In genomic region chr11:58276151-58276550, GRCh38 we compare ENCODE assay signal across 1 cellular context.
TF ChIP-seq lines count a peak whose summit lies in the region.

No MANE protein-coding gene starts in this region.

TF ChIP-seq in IMR-90, 13 proteins besides CTCF, POLR2A, EP300 and RAD21:
- no peak for TF ChIP-seq NFE2L2 (IDR thresholded peaks at IDR 0.05; ENCODE audit: low read depth, low read length)
- TF ChIP-seq RCOR1 (IDR thresholded peaks at IDR 0.05; ENCODE audit: insufficient replicate concordance, low read length), result no peak
- TF ChIP-seq SMC3 (IDR thresholded peaks at IDR 0.05; ENCODE audit: low read depth, low read length), result no peak
- TF ChIP-seq MAFK (IDR thresholded peaks at IDR 0.05; ENCODE audit: low read depth, low read length), result no peak
- TF ChIP-seq USF2 (IDR thresholded peaks at IDR 0.05; ENCODE audit: low read depth, low read length), result no peak
- no peak for TF ChIP-seq MAZ (IDR thresholded peaks at IDR 0.05; ENCODE audit: borderline replicate concordance, low read depth, low read length)
- TF ChIP-seq CEBPB (IDR thresholded peaks at IDR 0.05; ENCODE audit: low read depth, low read length), result no peak
- TF ChIP-seq CHD1 (IDR thresholded peaks at IDR 0.05; ENCODE audit: low read depth, low read length), result no peak
- no peak for TF ChIP-seq RFX5 (IDR thresholded peaks at IDR 0.05; ENCODE audit: low read depth, low read length)
- TF ChIP-seq FOS (IDR thresholded peaks at IDR 0.05; ENCODE audit: low read depth, low read length), result no peak
- no peak for TF ChIP-seq BHLHE40 (IDR thresholded peaks at IDR 0.05; ENCODE audit: low read depth, low read length)
- TF ChIP-seq MXI1 (IDR thresholded peaks at IDR 0.05; ENCODE audit: borderline replicate concordance, low read depth, low read length), result no peak
- TF ChIP-seq ELK1 (IDR thresholded peaks at IDR 0.05; ENCODE audit: borderline replicate concordance, low read depth, low read length), result no peak
